ENCODE assay signal across 22 cellular contexts in genomic region chr14:91920526-91920925, GRCh38. TPM values are rescaled to one million over a fixed set of nuclear protein-coding genes. Genes with fewer than 3 reads are reported as not detected.
"Had no signal": no experiment of that assay in that cellular context is flagged by ENCODE, and none has a peak within 500 bp of the region (broad histone marks: within the 10 kb centered on the region; RNA-seq: fewer than 3 reads in every experiment).

No MANE protein-coding gene starts in this region.

- ATAC-seq: foreskin keratinocyte; naive thymus-derived CD4-positive, alpha-beta T cell had no signal

- DNase-seq: cerebellar nuclear complex; colonic mucosa; dermis blood vessel endothelial cell; endodermal cell; erythroblast; foreskin keratinocyte; kidney; mesendoderm; naive thymus-derived CD4-positive, alpha-beta T cell; posterior cingulate gyrus; spleen; stimulated activated CD4-positive, alpha-beta T cell treated with anti-CD3 and anti-CD28 coated beads, Interleukin-15, amount 100 ng/mL, for 24 hours; stimulated activated CD4-positive, alpha-beta T cell treated with anti-CD3 and anti-CD28 coated beads, Interleukin-1b, Interleukin-23, amount 100 ng/mL, for 48 hours; stimulated activated naive CD4-positive, alpha-beta T cell; stomach; substantia nigra; upper lobe of left lung had no signal

- H3K27ac Mint-ChIP-seq: endodermal cell; naive thymus-derived CD4-positive, alpha-beta T cell had no signal

- H3K27me3 ChIP-seq: colonic mucosa, foreskin keratinocyte, hepatocyte, neutrophil, spleen, stomach, upper lobe of left lung, uterus had no signal

- H3K4me3 Mint-ChIP-seq: endodermal cell; naive thymus-derived CD4-positive, alpha-beta T cell had no signal

- H3K36me3 ChIP-seq: colonic mucosa, neutrophil, upper lobe of left lung, uterus had no signal

- H3K4me3 ChIP-seq: colonic mucosa, hepatocyte, lung, spleen, stomach, upper lobe of left lung, uterus had no signal

- H3K27ac ChIP-seq: colonic mucosa, foreskin keratinocyte, hepatocyte, neutrophil had no signal

- H3K4me1 ChIP-seq: colonic mucosa, foreskin keratinocyte had no signal

- H3K9me3 ChIP-seq: colonic mucosa, neutrophil, spleen, stomach, upper lobe of left lung, uterus had no signal

RNA-seq across cellular contexts. Expression of gene TC2N, which starts 53.2 kb away (rescaled TPM):
- polyA plus RNA-seq: endothelial cell of umbilical vein had no signal
